1 cellular context compared by ENCODE assay signal in the genomic region with DNA sequence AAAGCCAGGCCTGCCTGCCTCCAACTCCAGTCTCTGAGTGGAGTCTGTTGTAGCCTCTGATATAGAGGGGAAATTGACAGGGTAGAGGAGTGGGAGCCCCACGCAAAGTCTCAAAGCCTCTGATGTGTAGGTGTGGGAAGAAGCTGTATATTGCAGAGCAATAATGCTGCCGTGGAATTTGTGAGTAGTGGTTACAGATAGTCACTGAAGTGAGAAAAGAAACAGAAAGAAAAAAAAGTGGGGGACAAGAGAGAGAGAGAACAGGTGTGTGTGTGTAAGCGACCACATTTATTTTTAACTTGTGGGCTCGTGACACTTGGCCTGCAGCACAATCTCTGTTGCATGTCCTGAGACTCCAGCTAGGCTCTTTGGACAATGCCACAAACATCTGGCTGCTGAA.
TF ChIP-seq lines count a peak whose summit lies in the region.

No MANE protein-coding gene starts in this region.

TF ChIP-seq in GM12878, 131 proteins besides CTCF, POLR2A, EP300 and RAD21 (continued from another document and continues in another):
- TF ChIP-seq RAD51 (IDR thresholded peaks at IDR 0.05) (peak; percentile 55; the same call in 1 of the 2 replicates), MTA2 (IDR thresholded peaks at IDR 0.05; ENCODE audit: low read depth) (peak; percentile 74), KDM1A (IDR thresholded peaks at IDR 0.05; ENCODE audit: borderline replicate concordance) (no peak), BCL11A (IDR thresholded peaks at IDR 0.05; ENCODE audit: low read depth, low read length) (peak; percentile 67; the same call in 1 of the 2 replicates), YBX1 (IDR thresholded peaks at IDR 0.05) (no peak), CBX3 (IDR thresholded peaks at IDR 0.05; ENCODE audit: borderline replicate concordance, low read depth) (no peak), CHD4 (IDR thresholded peaks at IDR 0.05) (no peak), FOS (IDR thresholded peaks at IDR 0.05; ENCODE audit: borderline replicate concordance, extremely low read depth, insufficient read length) (no peak), TAF1 (IDR thresholded peaks at IDR 0.05; ENCODE audit: borderline replicate concordance, low read depth, low read length) (peak; percentile 48; the same call in 1 of the 2 replicates), NRF1 (conservative IDR thresholded peaks at IDR 0.05; ENCODE audit: low read depth, low read length) (no peak), KLF5 (IDR thresholded peaks at IDR 0.05; ENCODE audit: partially characterized antibody) (no peak), RUNX3 (IDR thresholded peaks at IDR 0.05; ENCODE audit: low read length) (peak; percentile 97), RCOR1 (conservative IDR thresholded peaks at IDR 0.05; ENCODE audit: low read depth, low read length) (no peak), RFX5 (IDR thresholded peaks at IDR 0.05; ENCODE audit: low read depth, low read length) (no peak), WRNIP1 (IDR thresholded peaks at IDR 0.05; ENCODE audit: borderline replicate concordance, low read depth, low read length) (no peak), JUNB (IDR thresholded peaks at IDR 0.05) (peak; percentile 25), MEF2A (IDR thresholded peaks at IDR 0.05; ENCODE audit: insufficient read depth, low read depth, low read length) (peak; percentile 98), POU2F2 (IDR thresholded peaks at IDR 0.05; ENCODE audit: borderline replicate concordance, low read depth, low read length) (0 out of 3 replicates have a peak, but pooled peaks have one; percentile 16), HDAC2 (IDR thresholded peaks at IDR 0.05) (no peak), SP1 (IDR thresholded peaks at IDR 0.05; ENCODE audit: low read depth, low read length) (peak; percentile 14), ZNF207 (IDR thresholded peaks at IDR 0.05; ENCODE audit: borderline replicate concordance) (no peak), NFXL1 (IDR thresholded peaks at IDR 0.05; ENCODE audit: borderline replicate concordance) (no peak), EGR1 (IDR thresholded peaks at IDR 0.05; ENCODE audit: borderline replicate concordance in 1 of 2, low read depth in 2 of 2, low read length in 2 of 2) (no peak)
- TF ChIP-seq, protein P1, sequence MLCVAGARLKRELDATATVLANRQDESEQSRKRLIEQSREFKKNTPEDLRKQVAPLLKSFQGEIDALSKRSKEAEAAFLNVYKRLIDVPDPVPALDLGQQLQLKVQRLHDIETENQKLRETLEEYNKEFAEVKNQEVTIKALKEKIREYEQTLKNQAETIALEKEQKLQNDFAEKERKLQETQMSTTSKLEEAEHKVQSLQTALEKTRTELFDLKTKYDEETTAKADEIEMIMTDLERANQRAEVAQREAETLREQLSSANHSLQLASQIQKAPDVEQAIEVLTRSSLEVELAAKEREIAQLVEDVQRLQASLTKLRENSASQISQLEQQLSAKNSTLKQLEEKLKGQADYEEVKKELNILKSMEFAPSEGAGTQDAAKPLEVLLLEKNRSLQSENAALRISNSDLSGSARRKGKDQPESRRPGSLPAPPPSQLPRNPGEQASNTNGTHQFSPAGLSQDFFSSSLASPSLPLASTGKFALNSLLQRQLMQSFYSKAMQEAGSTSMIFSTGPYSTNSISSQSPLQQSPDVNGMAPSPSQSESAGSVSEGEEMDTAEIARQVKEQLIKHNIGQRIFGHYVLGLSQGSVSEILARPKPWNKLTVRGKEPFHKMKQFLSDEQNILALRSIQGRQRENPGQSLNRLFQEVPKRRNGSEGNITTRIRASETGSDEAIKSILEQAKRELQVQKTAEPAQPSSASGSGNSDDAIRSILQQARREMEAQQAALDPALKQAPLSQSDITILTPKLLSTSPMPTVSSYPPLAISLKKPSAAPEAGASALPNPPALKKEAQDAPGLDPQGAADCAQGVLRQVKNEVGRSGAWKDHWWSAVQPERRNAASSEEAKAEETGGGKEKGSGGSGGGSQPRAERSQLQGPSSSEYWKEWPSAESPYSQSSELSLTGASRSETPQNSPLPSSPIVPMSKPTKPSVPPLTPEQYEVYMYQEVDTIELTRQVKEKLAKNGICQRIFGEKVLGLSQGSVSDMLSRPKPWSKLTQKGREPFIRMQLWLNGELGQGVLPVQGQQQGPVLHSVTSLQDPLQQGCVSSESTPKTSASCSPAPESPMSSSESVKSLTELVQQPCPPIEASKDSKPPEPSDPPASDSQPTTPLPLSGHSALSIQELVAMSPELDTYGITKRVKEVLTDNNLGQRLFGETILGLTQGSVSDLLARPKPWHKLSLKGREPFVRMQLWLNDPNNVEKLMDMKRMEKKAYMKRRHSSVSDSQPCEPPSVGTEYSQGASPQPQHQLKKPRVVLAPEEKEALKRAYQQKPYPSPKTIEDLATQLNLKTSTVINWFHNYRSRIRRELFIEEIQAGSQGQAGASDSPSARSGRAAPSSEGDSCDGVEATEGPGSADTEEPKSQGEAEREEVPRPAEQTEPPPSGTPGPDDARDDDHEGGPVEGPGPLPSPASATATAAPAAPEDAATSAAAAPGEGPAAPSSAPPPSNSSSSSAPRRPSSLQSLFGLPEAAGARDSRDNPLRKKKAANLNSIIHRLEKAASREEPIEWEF (IDR thresholded peaks at IDR 0.05; ENCODE audit: insufficient replicate concordance, low read depth, low read length) = no peak
- TF ChIP-seq, protein P2, sequence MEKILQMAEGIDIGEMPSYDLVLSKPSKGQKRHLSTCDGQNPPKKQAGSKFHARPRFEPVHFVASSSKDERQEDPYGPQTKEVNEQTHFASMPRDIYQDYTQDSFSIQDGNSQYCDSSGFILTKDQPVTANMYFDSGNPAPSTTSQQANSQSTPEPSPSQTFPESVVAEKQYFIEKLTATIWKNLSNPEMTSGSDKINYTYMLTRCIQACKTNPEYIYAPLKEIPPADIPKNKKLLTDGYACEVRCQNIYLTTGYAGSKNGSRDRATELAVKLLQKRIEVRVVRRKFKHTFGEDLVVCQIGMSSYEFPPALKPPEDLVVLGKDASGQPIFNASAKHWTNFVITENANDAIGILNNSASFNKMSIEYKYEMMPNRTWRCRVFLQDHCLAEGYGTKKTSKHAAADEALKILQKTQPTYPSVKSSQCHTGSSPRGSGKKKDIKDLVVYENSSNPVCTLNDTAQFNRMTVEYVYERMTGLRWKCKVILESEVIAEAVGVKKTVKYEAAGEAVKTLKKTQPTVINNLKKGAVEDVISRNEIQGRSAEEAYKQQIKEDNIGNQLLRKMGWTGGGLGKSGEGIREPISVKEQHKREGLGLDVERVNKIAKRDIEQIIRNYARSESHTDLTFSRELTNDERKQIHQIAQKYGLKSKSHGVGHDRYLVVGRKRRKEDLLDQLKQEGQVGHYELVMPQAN (conservative IDR thresholded peaks at IDR 0.05) = no peak
- TF ChIP-seq, protein P3, sequence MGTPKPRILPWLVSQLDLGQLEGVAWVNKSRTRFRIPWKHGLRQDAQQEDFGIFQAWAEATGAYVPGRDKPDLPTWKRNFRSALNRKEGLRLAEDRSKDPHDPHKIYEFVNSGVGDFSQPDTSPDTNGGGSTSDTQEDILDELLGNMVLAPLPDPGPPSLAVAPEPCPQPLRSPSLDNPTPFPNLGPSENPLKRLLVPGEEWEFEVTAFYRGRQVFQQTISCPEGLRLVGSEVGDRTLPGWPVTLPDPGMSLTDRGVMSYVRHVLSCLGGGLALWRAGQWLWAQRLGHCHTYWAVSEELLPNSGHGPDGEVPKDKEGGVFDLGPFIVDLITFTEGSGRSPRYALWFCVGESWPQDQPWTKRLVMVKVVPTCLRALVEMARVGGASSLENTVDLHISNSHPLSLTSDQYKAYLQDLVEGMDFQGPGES (IDR thresholded peaks at IDR 0.05) = no peak
- TF ChIP-seq, protein P4, sequence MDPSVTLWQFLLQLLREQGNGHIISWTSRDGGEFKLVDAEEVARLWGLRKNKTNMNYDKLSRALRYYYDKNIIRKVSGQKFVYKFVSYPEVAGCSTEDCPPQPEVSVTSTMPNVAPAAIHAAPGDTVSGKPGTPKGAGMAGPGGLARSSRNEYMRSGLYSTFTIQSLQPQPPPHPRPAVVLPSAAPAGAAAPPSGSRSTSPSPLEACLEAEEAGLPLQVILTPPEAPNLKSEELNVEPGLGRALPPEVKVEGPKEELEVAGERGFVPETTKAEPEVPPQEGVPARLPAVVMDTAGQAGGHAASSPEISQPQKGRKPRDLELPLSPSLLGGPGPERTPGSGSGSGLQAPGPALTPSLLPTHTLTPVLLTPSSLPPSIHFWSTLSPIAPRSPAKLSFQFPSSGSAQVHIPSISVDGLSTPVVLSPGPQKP (IDR thresholded peaks at IDR 0.05; ENCODE audit: low read depth, low read length) = no peak
- TF ChIP-seq, protein P5, sequence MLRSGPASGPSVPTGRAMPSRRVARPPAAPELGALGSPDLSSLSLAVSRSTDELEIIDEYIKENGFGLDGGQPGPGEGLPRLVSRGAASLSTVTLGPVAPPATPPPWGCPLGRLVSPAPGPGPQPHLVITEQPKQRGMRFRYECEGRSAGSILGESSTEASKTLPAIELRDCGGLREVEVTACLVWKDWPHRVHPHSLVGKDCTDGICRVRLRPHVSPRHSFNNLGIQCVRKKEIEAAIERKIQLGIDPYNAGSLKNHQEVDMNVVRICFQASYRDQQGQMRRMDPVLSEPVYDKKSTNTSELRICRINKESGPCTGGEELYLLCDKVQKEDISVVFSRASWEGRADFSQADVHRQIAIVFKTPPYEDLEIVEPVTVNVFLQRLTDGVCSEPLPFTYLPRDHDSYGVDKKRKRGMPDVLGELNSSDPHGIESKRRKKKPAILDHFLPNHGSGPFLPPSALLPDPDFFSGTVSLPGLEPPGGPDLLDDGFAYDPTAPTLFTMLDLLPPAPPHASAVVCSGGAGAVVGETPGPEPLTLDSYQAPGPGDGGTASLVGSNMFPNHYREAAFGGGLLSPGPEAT (IDR thresholded peaks at IDR 0.05; ENCODE audit: low read depth) = peak; percentile 59; the same call in 1 of the 2 replicates
- TF ChIP-seq, protein P6, sequence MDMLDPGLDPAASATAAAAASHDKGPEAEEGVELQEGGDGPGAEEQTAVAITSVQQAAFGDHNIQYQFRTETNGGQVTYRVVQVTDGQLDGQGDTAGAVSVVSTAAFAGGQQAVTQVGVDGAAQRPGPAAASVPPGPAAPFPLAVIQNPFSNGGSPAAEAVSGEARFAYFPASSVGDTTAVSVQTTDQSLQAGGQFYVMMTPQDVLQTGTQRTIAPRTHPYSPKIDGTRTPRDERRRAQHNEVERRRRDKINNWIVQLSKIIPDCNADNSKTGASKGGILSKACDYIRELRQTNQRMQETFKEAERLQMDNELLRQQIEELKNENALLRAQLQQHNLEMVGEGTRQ (IDR thresholded peaks at IDR 0.05; ENCODE audit: borderline replicate concordance, low read depth, low read length) = no peak
- TF ChIP-seq, protein P7, sequence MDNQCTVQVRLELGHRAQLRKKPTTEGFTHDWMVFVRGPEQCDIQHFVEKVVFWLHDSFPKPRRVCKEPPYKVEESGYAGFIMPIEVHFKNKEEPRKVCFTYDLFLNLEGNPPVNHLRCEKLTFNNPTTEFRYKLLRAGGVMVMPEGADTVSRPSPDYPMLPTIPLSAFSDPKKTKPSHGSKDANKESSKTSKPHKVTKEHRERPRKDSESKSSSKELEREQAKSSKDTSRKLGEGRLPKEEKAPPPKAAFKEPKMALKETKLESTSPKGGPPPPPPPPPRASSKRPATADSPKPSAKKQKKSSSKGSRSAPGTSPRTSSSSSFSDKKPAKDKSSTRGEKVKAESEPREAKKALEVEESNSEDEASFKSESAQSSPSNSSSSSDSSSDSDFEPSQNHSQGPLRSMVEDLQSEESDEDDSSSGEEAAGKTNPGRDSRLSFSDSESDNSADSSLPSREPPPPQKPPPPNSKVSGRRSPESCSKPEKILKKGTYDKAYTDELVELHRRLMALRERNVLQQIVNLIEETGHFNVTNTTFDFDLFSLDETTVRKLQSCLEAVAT (IDR thresholded peaks at IDR 0.05) = peak; percentile 53; the same call in 1 of the 2 replicates
- TF ChIP-seq, protein P8, sequence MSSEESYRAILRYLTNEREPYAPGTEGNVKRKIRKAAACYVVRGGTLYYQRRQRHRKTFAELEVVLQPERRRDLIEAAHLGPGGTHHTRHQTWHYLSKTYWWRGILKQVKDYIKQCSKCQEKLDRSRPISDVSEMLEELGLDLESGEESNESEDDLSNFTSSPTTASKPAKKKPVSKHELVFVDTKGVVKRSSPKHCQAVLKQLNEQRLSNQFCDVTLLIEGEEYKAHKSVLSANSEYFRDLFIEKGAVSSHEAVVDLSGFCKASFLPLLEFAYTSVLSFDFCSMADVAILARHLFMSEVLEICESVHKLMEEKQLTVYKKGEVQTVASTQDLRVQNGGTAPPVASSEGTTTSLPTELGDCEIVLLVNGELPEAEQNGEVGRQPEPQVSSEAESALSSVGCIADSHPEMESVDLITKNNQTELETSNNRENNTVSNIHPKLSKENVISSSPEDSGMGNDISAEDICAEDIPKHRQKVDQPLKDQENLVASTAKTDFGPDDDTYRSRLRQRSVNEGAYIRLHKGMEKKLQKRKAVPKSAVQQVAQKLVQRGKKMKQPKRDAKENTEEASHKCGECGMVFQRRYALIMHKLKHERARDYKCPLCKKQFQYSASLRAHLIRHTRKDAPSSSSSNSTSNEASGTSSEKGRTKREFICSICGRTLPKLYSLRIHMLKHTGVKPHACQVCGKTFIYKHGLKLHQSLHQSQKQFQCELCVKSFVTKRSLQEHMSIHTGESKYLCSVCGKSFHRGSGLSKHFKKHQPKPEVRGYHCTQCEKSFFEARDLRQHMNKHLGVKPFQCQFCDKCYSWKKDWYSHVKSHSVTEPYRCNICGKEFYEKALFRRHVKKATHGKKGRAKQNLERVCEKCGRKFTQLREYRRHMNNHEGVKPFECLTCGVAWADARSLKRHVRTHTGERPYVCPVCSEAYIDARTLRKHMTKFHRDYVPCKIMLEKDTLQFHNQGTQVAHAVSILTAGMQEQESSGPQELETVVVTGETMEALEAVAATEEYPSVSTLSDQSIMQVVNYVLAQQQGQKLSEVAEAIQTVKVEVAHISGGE (CRISPR knock-in tag; IDR thresholded peaks at IDR 0.05) = 0 out of 2 replicates have a peak, but pooled peaks have one; percentile 15
- TF ChIP-seq, protein P9, sequence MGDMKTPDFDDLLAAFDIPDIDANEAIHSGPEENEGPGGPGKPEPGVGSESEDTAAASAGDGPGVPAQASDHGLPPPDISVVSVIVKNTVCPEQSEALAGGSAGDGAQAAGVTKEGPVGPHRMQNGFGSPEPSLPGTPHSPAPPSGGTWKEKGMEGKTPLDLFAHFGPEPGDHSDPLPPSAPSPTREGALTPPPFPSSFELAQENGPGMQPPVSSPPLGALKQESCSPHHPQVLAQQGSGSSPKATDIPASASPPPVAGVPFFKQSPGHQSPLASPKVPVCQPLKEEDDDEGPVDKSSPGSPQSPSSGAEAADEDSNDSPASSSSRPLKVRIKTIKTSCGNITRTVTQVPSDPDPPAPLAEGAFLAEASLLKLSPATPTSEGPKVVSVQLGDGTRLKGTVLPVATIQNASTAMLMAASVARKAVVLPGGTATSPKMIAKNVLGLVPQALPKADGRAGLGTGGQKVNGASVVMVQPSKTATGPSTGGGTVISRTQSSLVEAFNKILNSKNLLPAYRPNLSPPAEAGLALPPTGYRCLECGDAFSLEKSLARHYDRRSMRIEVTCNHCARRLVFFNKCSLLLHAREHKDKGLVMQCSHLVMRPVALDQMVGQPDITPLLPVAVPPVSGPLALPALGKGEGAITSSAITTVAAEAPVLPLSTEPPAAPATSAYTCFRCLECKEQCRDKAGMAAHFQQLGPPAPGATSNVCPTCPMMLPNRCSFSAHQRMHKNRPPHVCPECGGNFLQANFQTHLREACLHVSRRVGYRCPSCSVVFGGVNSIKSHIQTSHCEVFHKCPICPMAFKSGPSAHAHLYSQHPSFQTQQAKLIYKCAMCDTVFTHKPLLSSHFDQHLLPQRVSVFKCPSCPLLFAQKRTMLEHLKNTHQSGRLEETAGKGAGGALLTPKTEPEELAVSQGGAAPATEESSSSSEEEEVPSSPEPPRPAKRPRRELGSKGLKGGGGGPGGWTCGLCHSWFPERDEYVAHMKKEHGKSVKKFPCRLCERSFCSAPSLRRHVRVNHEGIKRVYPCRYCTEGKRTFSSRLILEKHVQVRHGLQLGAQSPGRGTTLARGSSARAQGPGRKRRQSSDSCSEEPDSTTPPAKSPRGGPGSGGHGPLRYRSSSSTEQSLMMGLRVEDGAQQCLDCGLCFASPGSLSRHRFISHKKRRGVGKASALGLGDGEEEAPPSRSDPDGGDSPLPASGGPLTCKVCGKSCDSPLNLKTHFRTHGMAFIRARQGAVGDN (IDR thresholded peaks at IDR 0.05) = 0 out of 2 replicates have a peak, but pooled peaks have one; percentile 35
